ENCODE assay signal across 1 cellular context in genomic region chr6:113599444-113599843, GRCh38.
TF ChIP-seq lines count a peak whose summit lies in the region.

No MANE protein-coding gene starts in this region.

TF ChIP-seq in GM23338, 12 proteins besides CTCF, POLR2A, EP300 and RAD21 (continued from another document):
- TF ChIP-seq POLR2AphosphoS5 (IDR thresholded peaks at IDR 0.05; ENCODE audit: low read depth) (no peak), CREB1 (CRISPR knock-in tag; IDR thresholded peaks at IDR 0.05; ENCODE audit: low read depth) (no peak), STAT1 (IDR thresholded peaks at IDR 0.05; ENCODE audit: unreplicated experiment) (no peak), JUNB (IDR thresholded peaks at IDR 0.05; ENCODE audit: unreplicated experiment) (no peak), REST (IDR thresholded peaks at IDR 0.05; ENCODE audit: unreplicated experiment) (no peak)
